30 cellular contexts compared by ENCODE assay signal in genomic region chr7:121026577-121027111, GRCh38. TPM values are rescaled to one million over a fixed set of nuclear protein-coding genes. Genes with fewer than 3 reads are reported as not detected.
"Had no signal": no experiment of that assay in that cellular context is flagged by ENCODE, and none has a peak within 500 bp of the region (broad histone marks: within the 10 kb centered on the region; RNA-seq: fewer than 3 reads in every experiment).

No MANE protein-coding gene starts in this region.

- H3K36me3 ChIP-seq: brain microvascular endothelial cell, heart right ventricle, lower lobe of right lung, pancreas, prostate gland, thyroid gland had no signal

- H3K27ac ChIP-seq: brain microvascular endothelial cell, lower lobe of right lung, pancreas, prostate gland, skin epidermis, thyroid gland, VCaP had no signal

- H3K4me1 Mint-ChIP-seq: activated naive CD4-positive, alpha-beta T cell treated with anti-CD3 and anti-CD28 coated beads, Interleukin-2, amount 10 ng/mL, durations not matched to agents 7 days and 5 days; activated naive CD8-positive, alpha-beta T cell treated with anti-CD3 and anti-CD28 coated beads, Interleukin-2, amount 10 ng/mL, durations not matched to agents 7 days and 5 days had no signal

- H3K9me3 Mint-ChIP-seq: activated naive CD4-positive, alpha-beta T cell treated with anti-CD3 and anti-CD28 coated beads, Interleukin-2, amount 10 ng/mL, durations not matched to agents 7 days and 5 days; endodermal cell; neural crest cell had no signal

- H3K9me3 ChIP-seq: heart right ventricle, lower lobe of right lung, pancreas, prostate gland, thyroid gland had no signal

- FAIRE-seq: astrocyte, pancreas, TTC549 had no signal

- H3K4me1 ChIP-seq: pancreas had no signal

- H3K27me3 Mint-ChIP-seq: activated naive CD4-positive, alpha-beta T cell treated with anti-CD3 and anti-CD28 coated beads, Interleukin-2, amount 10 ng/mL, durations not matched to agents 7 days and 5 days had no signal

- H3K27me3 ChIP-seq: brain microvascular endothelial cell, heart right ventricle, pancreas, thyroid gland had no signal

- H3K36me3 Mint-ChIP-seq: activated naive CD4-positive, alpha-beta T cell treated with anti-CD3 and anti-CD28 coated beads, Interleukin-2, amount 10 ng/mL, durations not matched to agents 7 days and 5 days; naive thymus-derived CD4-positive, alpha-beta T cell had no signal

- DNase-seq: activated CD4-positive, alpha-beta T cell treated with anti-CD3 and anti-CD28 coated beads for 48 hours; activated CD4-positive, alpha-beta T cell treated with anti-CD3 and anti-CD28 coated beads, Interleukin-2, amount 50 U/mL, for 48 hours; activated CD8-positive, alpha-beta memory T cell treated with anti-CD3 and anti-CD28 coated beads for 24 hours; activated gamma-delta T cell; activated naive CD4-positive, alpha-beta T cell treated with anti-CD3 and anti-CD28 coated beads, Interleukin-2, amount 10 ng/mL, durations not matched to agents 7 days and 5 days; activated naive CD8-positive, alpha-beta T cell treated with anti-CD3 and anti-CD28 coated beads, Interleukin-2, amount 10 ng/mL, durations not matched to agents 7 days and 5 days; activated T-cell treated with anti-CD3 and anti-CD28 coated beads, Interleukin-2, amount 50 U/mL, for 1 hour; brain microvascular endothelial cell; cortex of kidney; endodermal cell; foreskin fibroblast; heart right ventricle; lower lobe of right lung; naive thymus-derived CD4-positive, alpha-beta T cell; nucleus accumbens; pancreas; stimulated activated CD4-positive, alpha-beta T cell treated with anti-CD3 and anti-CD28 coated beads, Interleukin-12 subunit alpha, Interleukin-12 subunit beta, amount 100 ng/mL, for 4 hours; stimulated activated CD4-positive, alpha-beta T cell treated with anti-CD3 and anti-CD28 coated beads, Interleukin-4, amount 100 ng/mL, for 1 hour; stimulated activated naive CD8-positive, alpha-beta T cell treated with anti-CD3 and anti-CD28 coated beads, Interleukin-15, Interleukin-2, amounts not matched to agents 100 U/mL and 50 U/mL, for 24 hours; T-helper 9 cell; thyroid gland had no signal

- H3K4me3 Mint-ChIP-seq: activated naive CD4-positive, alpha-beta T cell treated with anti-CD3 and anti-CD28 coated beads, Interleukin-2, amount 10 ng/mL, durations not matched to agents 7 days and 5 days; activated naive CD8-positive, alpha-beta T cell treated with anti-CD3 and anti-CD28 coated beads, Interleukin-2, amount 10 ng/mL, durations not matched to agents 7 days and 5 days; endodermal cell; naive thymus-derived CD4-positive, alpha-beta T cell; neural crest cell had no signal

- ATAC-seq: esophagus mucosa; left lobe of liver; lower lobe of right lung; naive thymus-derived CD4-positive, alpha-beta T cell; pancreas; stimulated activated naive CD8-positive, alpha-beta T cell treated with anti-CD3 and anti-CD28 coated beads, Interleukin-15, Interleukin-2, amounts not matched to agents 100 U/mL and 50 U/mL, for 24 hours had no signal

- H3K27ac Mint-ChIP-seq: activated naive CD4-positive, alpha-beta T cell treated with anti-CD3 and anti-CD28 coated beads, Interleukin-2, amount 10 ng/mL, durations not matched to agents 7 days and 5 days; activated naive CD8-positive, alpha-beta T cell treated with anti-CD3 and anti-CD28 coated beads, Interleukin-2, amount 10 ng/mL, durations not matched to agents 7 days and 5 days had no signal

- H3K4me3 ChIP-seq: heart right ventricle, lower lobe of right lung, pancreas, prostate gland, skin epidermis, thyroid gland had no signal

RNA-seq across cellular contexts. Expression of gene CPED1, which starts 38.1 kb away (rescaled TPM):
- total RNA-seq: activated naive CD8-positive, alpha-beta T cell treated with anti-CD3 and anti-CD28 coated beads, Interleukin-2, amount 10 ng/mL, durations not matched to agents 7 days and 5 days; T-helper 1 cell treated with Interleukin-12 subunit alpha and Interleukin-12 subunit beta and Interleukin-4 antibody, amounts not matched to agents 30 ng/mL and 1 ng/mL, for 36 hours had no signal
- polyA plus RNA-seq: naive thymus-derived CD4-positive, alpha-beta T cell had no signal
